ENCODE assay signal across 16 cellular contexts in genomic region chr2:69674301-69674640, GRCh38. TPM values are rescaled to one million over a fixed set of nuclear protein-coding genes. Genes with fewer than 3 reads are reported as not detected.
A peak's percentile ranks its signal among the peaks of the same experiment; 100 is the strongest.
DNase-seq lines count a peak whose midpoint lies in the region; ATAC-seq and TF ChIP-seq lines count a peak whose summit lies in the region.
"Had no signal": no experiment of that assay in that cellular context is flagged by ENCODE, and none has a peak within 500 bp of the region (broad histone marks: within the 10 kb centered on the region; RNA-seq: fewer than 3 reads in every experiment).

No MANE protein-coding gene starts in this region.

- ATAC-seq in mucosa of descending colon (peak; percentile 25), GM18498 (IDR thresholded peaks at IDR 0.05; ENCODE audit: unreplicated experiment) (no peak)
- ATAC-seq: activated T-helper 17 cell treated with anti-CD3 and anti-CD28 coated beads, Interleukin-2, amount 50 U/mL, for 72 hours; foreskin keratinocyte; stimulated activated effector memory CD8-positive, alpha-beta T cell treated with anti-CD3 and anti-CD28 coated beads, Interleukin-12 subunit alpha, Interleukin-12 subunit beta, amount 100 ng/mL, for 72 hours had no signal

- TF ChIP-seq CTCF in mucosa of descending colon (IDR thresholded peaks at IDR 0.05), result no peak
- no peak for TF ChIP-seq CTCF in tibial artery (IDR thresholded peaks at IDR 0.05)

- no peak for DNase-seq in activated T-cell treated with anti-CD3 and anti-CD28 coated beads, Interleukin-2, amount 50 U/mL, for 24 hours
- no peak for DNase-seq in activated T-cell treated with anti-CD3 and anti-CD28 coated beads, Interleukin-2, amount 50 U/mL, for 48 hours
- peak; percentile 25 for DNase-seq in globus pallidus (ENCODE audit: low spot score)
- no peak for DNase-seq in mucosa of descending colon
- DNase-seq in tibial artery, result peak in 1 of 2 donors; percentile 28
- no peak for DNase-seq in OCI-M1 (lab: John Stamatoyannopoulos, UW)
- no peak for DNase-seq in NCI-H146 treated with DMSO at 0.1 percent for 48 hours (lab: John Stamatoyannopoulos, UW; ENCODE audit: unreplicated experiment)
- DNase-seq: ACHN, foreskin keratinocyte, NCI-H69, PC-9 had no signal

- H3K27ac ChIP-seq in tibial artery, result peak overlapping the region; percentile 54 to 66
- H3K27ac ChIP-seq: foreskin keratinocyte, PC-9 had no signal

- no peaks in the 10 kb centered on the region for H3K4me1 ChIP-seq in mucosa of descending colon (ENCODE audit: low read depth)
- peaks cover 0 to 17% (median 9%) of the 10 kb centered on the region in 4 donors for H3K4me1 ChIP-seq in tibial artery
- H3K4me1 ChIP-seq: adrenal gland had no signal

- peak overlapping the region; percentile 40 for H3K27ac Mint-ChIP-seq in activated T-cell treated with anti-CD3 and anti-CD28 coated beads, Interleukin-2, amount 50 U/mL, for 24 hours
- H3K27ac Mint-ChIP-seq: activated T-helper 17 cell treated with anti-CD3 and anti-CD28 coated beads, Interleukin-2, amount 50 U/mL, for 72 hours; memory B cell; stimulated activated effector memory CD8-positive, alpha-beta T cell treated with anti-CD3 and anti-CD28 coated beads, Interleukin-12 subunit alpha, Interleukin-12 subunit beta, amount 100 ng/mL, for 72 hours had no signal

- H3K4me1 Mint-ChIP-seq in activated T-cell treated with anti-CD3 and anti-CD28 coated beads, Interleukin-2, amount 50 U/mL, for 24 hours (ENCODE audit: low read depth), result peaks cover 41% of the 10 kb centered on the region
- H3K4me1 Mint-ChIP-seq: memory B cell had no signal

- no peak overlapping the region for H3K4me3 Mint-ChIP-seq in activated T-cell treated with anti-CD3 and anti-CD28 coated beads, Interleukin-2, amount 50 U/mL, for 24 hours
- H3K4me3 Mint-ChIP-seq: memory B cell; stimulated activated effector memory CD8-positive, alpha-beta T cell treated with anti-CD3 and anti-CD28 coated beads, Interleukin-12 subunit alpha, Interleukin-12 subunit beta, amount 100 ng/mL, for 72 hours had no signal

- no peak overlapping the region for H3K4me3 ChIP-seq in mucosa of descending colon
- peak overlapping the region in 1 of 2 donors; percentile 22 for H3K4me3 ChIP-seq in tibial artery
- H3K4me3 ChIP-seq: adrenal gland, PC-9 had no signal

- intact Hi-C loops in mucosa of descending colon (cut with DNase I, micrococcal nuclease), result no loop called here
- intact Hi-C loops in tibial artery (cut with DNase I; ENCODE audit: low total_unique reads), result no loop called here

- H3K36me3 ChIP-seq in mucosa of descending colon (ENCODE audit: low read depth) (no peaks in the 10 kb centered on the region), tibial artery (no peaks in the 10 kb centered on the region)
- H3K36me3 ChIP-seq: adrenal gland had no signal

- no peaks in the 10 kb centered on the region for H3K27me3 Mint-ChIP-seq in activated T-cell treated with anti-CD3 and anti-CD28 coated beads, Interleukin-2, amount 50 U/mL, for 24 hours
- H3K27me3 Mint-ChIP-seq: activated T-helper 17 cell treated with anti-CD3 and anti-CD28 coated beads, Interleukin-2, amount 50 U/mL, for 72 hours had no signal

- no peaks in the 10 kb centered on the region for H3K9me3 Mint-ChIP-seq in activated T-cell treated with anti-CD3 and anti-CD28 coated beads, Interleukin-2, amount 50 U/mL, for 24 hours
- H3K9me3 Mint-ChIP-seq: activated T-helper 17 cell treated with anti-CD3 and anti-CD28 coated beads, Interleukin-2, amount 50 U/mL, for 72 hours had no signal

- no peaks in the 10 kb centered on the region for H3K27me3 ChIP-seq in tibial artery
- H3K27me3 ChIP-seq: adrenal gland, foreskin keratinocyte had no signal

- H3K9me3 ChIP-seq in mucosa of descending colon (peaks cover 4% of the 10 kb centered on the region), tibial artery (peaks cover 0 to 6% (median 0%) of the 10 kb centered on the region in 3 donors)
- H3K9me3 ChIP-seq: adrenal gland had no signal

- no peaks in the 10 kb centered on the region for H3K36me3 Mint-ChIP-seq in activated T-cell treated with anti-CD3 and anti-CD28 coated beads, Interleukin-2, amount 50 U/mL, for 24 hours (ENCODE audit: low read depth)

RNA-seq across cellular contexts. Expression of gene AAK1, which starts 30.7 kb away (rescaled TPM):
- total RNA-seq in mucosa of descending colon, result 10 to 100 TPM; 62.4 to 68.4 (median 66.2) TPM
